In the genomic region with DNA sequence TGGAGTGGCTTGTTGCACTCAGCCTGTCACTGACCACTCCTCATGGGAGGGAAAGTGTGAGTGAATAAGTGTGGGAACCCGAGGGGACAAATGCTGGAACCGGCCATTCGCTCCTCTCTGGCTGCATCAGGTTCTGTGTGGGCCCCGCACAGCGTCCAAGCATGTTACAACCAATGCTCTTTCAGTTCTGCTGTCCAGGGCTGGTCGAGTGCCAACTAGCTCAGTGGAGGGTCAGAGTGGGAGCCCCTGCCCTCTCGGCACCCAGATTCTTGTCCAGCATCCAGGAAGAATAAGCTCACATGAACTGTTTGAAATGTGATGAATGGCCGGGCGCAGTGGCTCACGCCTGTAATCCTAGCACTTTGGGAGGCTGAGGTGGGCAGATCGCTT, we compare ENCODE assay signal across 1 cellular context.
TF ChIP-seq lines count a peak whose summit lies in the region.

No MANE protein-coding gene starts in this region.

TF ChIP-seq in K562, 482 proteins besides CTCF, POLR2A, EP300 and RAD21:
- 0 out of 2 replicates have a peak, but pooled peaks have one; percentile 7 for TF ChIP-seq RBFOX2 (IDR thresholded peaks at IDR 0.05; ENCODE audit: low read depth, low read length)
- TF ChIP-seq MEF2D (tag; conservative IDR thresholded peaks at IDR 0.05; ENCODE audit: low read depth) = peak; percentile 16; the same call in 1 of the 2 replicates
- no peak for TF ChIP-seq MTA2 (IDR thresholded peaks at IDR 0.05; ENCODE audit: low read depth)
